ENCODE assay signal across 22 cellular contexts in genomic region chr22:28788601-28789000, GRCh38. TPM values are rescaled to one million over a fixed set of nuclear protein-coding genes. Genes with fewer than 3 reads are reported as not detected.
A peak's percentile ranks its signal among the peaks of the same experiment; 100 is the strongest.
DNase-seq lines count a peak whose midpoint lies in the region; ATAC-seq, FAIRE-seq and TF ChIP-seq lines count a peak whose summit lies in the region.
"Had no signal": no experiment of that assay in that cellular context is flagged by ENCODE, and none has a peak within 500 bp of the region (broad histone marks: within the 10 kb centered on the region; RNA-seq: fewer than 3 reads in every experiment).

No MANE protein-coding gene starts in this region.

- H3K27me3 Mint-ChIP-seq in nephron progenitor cell (ENCODE audit: low read depth, poor library complexity) (no peaks in the 10 kb centered on the region), H9 (ENCODE audit: low read depth) (no peaks in the 10 kb centered on the region)
- H3K27me3 Mint-ChIP-seq: CD8-positive, alpha-beta memory T cell had no signal

- no peaks in the 10 kb centered on the region for H3K27me3 ChIP-seq in H9 (ENCODE audit: insufficient read depth, low read length)

- H3K4ac ChIP-seq in H9 (ENCODE audit: low read depth, low read length) = no peak overlapping the region

- FAIRE-seq in GM19239 (lab: Jason Lieb, UNC) = peak; percentile 18

- H4K20me1 ChIP-seq in H9 (ENCODE audit: control insufficient read depth, insufficient read depth, insufficient read length) = no peaks in the 10 kb centered on the region

- H2BK15ac ChIP-seq in H9 (ENCODE audit: low read depth, low read length) = no peak overlapping the region

- H3K9ac ChIP-seq in H9 (ENCODE audit: extremely low read depth, insufficient read length, low read length) = no peak overlapping the region

- no peak overlapping the region for H3K27ac ChIP-seq in H9 (ENCODE audit: insufficient read length, low read depth, low read length)

- H3K56ac ChIP-seq in H9 (ENCODE audit: insufficient read length, low read depth, low read length) = no peak overlapping the region

- no peak for ATAC-seq in HG02678 (IDR thresholded peaks at IDR 0.05; ENCODE audit: unreplicated experiment)
- ATAC-seq: GM23338, HCT116 had no signal

- WGBS in H9 (ENCODE audit: extremely low coverage, insufficient read length, low lambda C conversion rate) = 100% methylated on average over 1 of the region's 3 CpGs

- no peak for TF ChIP-seq CTCF in nephron progenitor cell (IDR thresholded peaks at IDR 0.05)
- TF ChIP-seq CTCF in H9 (conservative IDR thresholded peaks at IDR 0.05) = no peak

- H4K5ac ChIP-seq in H9 (ENCODE audit: insufficient read length, low read depth, low read length) = no peak overlapping the region

- H3K79me1 ChIP-seq in H9 (ENCODE audit: insufficient read depth, low read depth, low read length, poor library complexity, severe bottlenecking) = no peaks in the 10 kb centered on the region

- H3K4me1 Mint-ChIP-seq in nephron progenitor cell (peaks cover 24% of the 10 kb centered on the region), H9 (no peaks in the 10 kb centered on the region)
- H3K4me1 Mint-ChIP-seq: GM23338 had no signal

- peaks cover 63% of the 10 kb centered on the region for H3K36me3 Mint-ChIP-seq in nephron progenitor cell (ENCODE audit: low read depth)
- H3K36me3 Mint-ChIP-seq in H9 (ENCODE audit: insufficient read depth in 1 of 3, low read depth in 3 of 3) = peaks cover 23 to 54% (median 54%) of the 10 kb centered on the region in 3 experiments; a peak in 6 of 7 replicates

- H3K9me3 Mint-ChIP-seq in nephron progenitor cell (no peaks in the 10 kb centered on the region), H9 (no peaks in the 10 kb centered on the region; a peak in 1 of 5 replicates)
- H3K9me3 Mint-ChIP-seq: CD8-positive, alpha-beta memory T cell; GM23338 had no signal

- no peak overlapping the region for H3K23ac ChIP-seq in H9 (ENCODE audit: insufficient read length, low read depth, low read length)

- H3K23me2 ChIP-seq in H9 (ENCODE audit: insufficient read length, low read depth, low read length, poor library complexity, severe bottlenecking) = no peaks in the 10 kb centered on the region

- H3K79me2 ChIP-seq in H9 (ENCODE audit: insufficient read depth, low read length) = no peaks in the 10 kb centered on the region

- no peak overlapping the region for H3K4me2 ChIP-seq in H9 (ENCODE audit: insufficient read depth, insufficient read length, low read length)
- H3K4me2 ChIP-seq: GM23338 had no signal

- H3K9me3 ChIP-seq in H9 (ENCODE audit: control insufficient read depth, low read depth, low read length) = no peaks in the 10 kb centered on the region

- no peaks in the 10 kb centered on the region for H3K4me1 ChIP-seq in H9 (ENCODE audit: insufficient read depth, low read length)

- H3K4me3 Mint-ChIP-seq in nephron progenitor cell = no peak overlapping the region
- no peak overlapping the region for H3K4me3 Mint-ChIP-seq in H9
- H3K4me3 Mint-ChIP-seq: CD8-positive, alpha-beta memory T cell; GM23338 had no signal

- H2AK5ac ChIP-seq in H9 (ENCODE audit: insufficient read length, low read length) = no peak overlapping the region

- no peak overlapping the region for H2BK5ac ChIP-seq in H9 (ENCODE audit: insufficient read length, low read length)

- no peak overlapping the region for H2AFZ ChIP-seq in H9 (ENCODE audit: low read length)
- H2AFZ ChIP-seq: GM23338 had no signal

- H2BK20ac ChIP-seq in H9 (ENCODE audit: low read depth, low read length, poor library complexity, severe bottlenecking) = no peak overlapping the region

- no peak overlapping the region for H4K8ac ChIP-seq in H9 (replicated peaks; ENCODE audit: insufficient read length, low read depth, low read length)

- no peak overlapping the region for H2BK120ac ChIP-seq in H9 (ENCODE audit: low read depth, low read length, poor library complexity, severe bottlenecking)

- H3T11ph ChIP-seq in H9 (ENCODE audit: low read length) = no peak overlapping the region

- no peak overlapping the region for H2BK12ac ChIP-seq in H9 (ENCODE audit: insufficient read length, low read depth, low read length)

- H3K18ac ChIP-seq in H9 (ENCODE audit: insufficient read length, low read depth, low read length) = no peak overlapping the region

- DNase-seq in NCI-H2107 treated with DMSO at 0.1 percent for 48 hours (lab: John Stamatoyannopoulos, UW; ENCODE audit: unreplicated experiment) (peak; percentile 74), NCI-H2107 (lab: John Stamatoyannopoulos, UW) (no peak), GM19239 (ENCODE audit: insufficient read length, low spot score) (no peak), NCI-H69 (lab: John Stamatoyannopoulos, UW) (peak; percentile 31), nephron progenitor cell (no peak), H9 (no peak), medulla oblongata (ENCODE audit: extremely low spot score) (no peak)
- DNase-seq: C1 segment of cervical spinal cord; CD8-positive, alpha-beta memory T cell; GF-D8; MM.1S; NCI-H1092; NCI-H1694; NCI-H2081 treated with DMSO at 0.1 percent for 48 hours; NCI-H446; NCI-H526 treated with DMSO at 0.1 percent for 48 hours; OCI-M1; Right ventricle myocardium superior; SW 1271 had no signal

- H4K91ac ChIP-seq in H9 (ENCODE audit: insufficient read length, low read depth, low read length) = no peak overlapping the region

- no peak overlapping the region for H3K14ac ChIP-seq in H9 (ENCODE audit: insufficient read depth, low read length)

- H3K27ac Mint-ChIP-seq in nephron progenitor cell (peak overlapping the region; percentile 88), H9 (no peak overlapping the region; a peak in 1 of 7 replicates)
- H3K27ac Mint-ChIP-seq: GM23338 had no signal

RNA-seq across cellular contexts. Expression of gene XBP1, which starts 11.8 kb away (rescaled TPM):
- total RNA-seq in H9 (2021) = 114 and 116 TPM in 2 replicates

RNA-seq across cellular contexts. Expression of gene CCDC117, which starts 16.1 kb away (rescaled TPM):
- total RNA-seq in H9 (2021) = 40.0 and 41.4 TPM in 2 replicates

RNA-seq across cellular contexts. Expression of gene HSCB, which starts 46.8 kb away (rescaled TPM):
- total RNA-seq in H9 (2021) = 20.8 and 21.2 TPM in 2 replicates

RNA-seq across cellular contexts. Expression of gene CHEK2, which starts 47.0 kb away (rescaled TPM):
- 54.4 and 61.1 TPM in 2 replicates for total RNA-seq in H9 (2021)

Comparison
In these comparisons a context has a peak if more than half of its experiments do, and no peak if none do; other contexts are left out.
1. DNase-seq: peak in NCI-H2107 treated with DMSO at 0.1 percent for 48 hours (single experiment) and NCI-H69 (single experiment); none in NCI-H2107 (single experiment), GM19239 (single experiment), nephron progenitor cell (single experiment), H9 (single experiment) and medulla oblongata (single experiment).